Comparison of ENCODE assay signal across 1 cellular context in genomic region chr20:50405235-50405914, GRCh38.
TF ChIP-seq lines count a peak whose summit lies in the region.

No MANE protein-coding gene starts in this region.

TF ChIP-seq in HepG2, 621 proteins besides CTCF, POLR2A, EP300 and RAD21 (continued from another document):
- TF ChIP-seq PATZ1 (CRISPR knock-in tag; IDR thresholded peaks at IDR 0.05), result peak; percentile 83
- TF ChIP-seq ZNF337 (CRISPR knock-in tag; IDR thresholded peaks at IDR 0.05; ENCODE audit: borderline replicate concordance, low read depth), result no peak
